ENCODE assay signal across 17 cellular contexts in genomic region chr21:45764792-45765191, GRCh38.
DNase-seq lines count a peak whose midpoint lies in the region; ATAC-seq and TF ChIP-seq lines count a peak whose summit lies in the region.
"Had no signal": no experiment of that assay in that cellular context is flagged by ENCODE, and none has a peak within 500 bp of the region (broad histone marks: within the 10 kb centered on the region; RNA-seq: fewer than 3 reads in every experiment).

No MANE protein-coding gene starts in this region.

- peaks cover 0 to 29% of the 10 kb centered on the region in 2 donors for H3K4me1 ChIP-seq in naive thymus-derived CD4-positive, alpha-beta T cell (ENCODE audit: control insufficient read depth in 2 of 2, insufficient read depth in 2 of 2, low read length in 2 of 2)
- no peaks in the 10 kb centered on the region for H3K4me1 ChIP-seq in H9 (ENCODE audit: insufficient read depth, low read length)
- H3K4me1 ChIP-seq: Caco-2, Peyer's patch had no signal

- no peaks in the 10 kb centered on the region for H3K79me1 ChIP-seq in H9 (ENCODE audit: insufficient read depth, low read depth, low read length, poor library complexity, severe bottlenecking)

- H3K23ac ChIP-seq in H9 (ENCODE audit: insufficient read length, low read depth, low read length) = no peak overlapping the region

- H3K27ac ChIP-seq in CD4-positive, alpha-beta T cell (ENCODE audit: low read depth, low read length) = no peak overlapping the region
- H3K27ac ChIP-seq in naive thymus-derived CD4-positive, alpha-beta T cell (ENCODE audit: low read depth, low read length) = no peak overlapping the region
- no peak overlapping the region for H3K27ac ChIP-seq in H9 (ENCODE audit: insufficient read length, low read depth, low read length)
- H3K27ac ChIP-seq: C4-2B, KMS-11, Peyer's patch had no signal

- H2AK5ac ChIP-seq in H9 (ENCODE audit: insufficient read length, low read length) = no peak overlapping the region

- H3K56ac ChIP-seq in H9 (ENCODE audit: insufficient read length, low read depth, low read length) = no peak overlapping the region

- POLR2A ChIA-PET in activated CD4-positive, alpha-beta memory T cell treated with anti-CD3 and anti-CD28 coated beads, Interleukin-2, amount 10 ng/mL, durations not matched to agents 7 days and 5 days (lab: Charles Lee) = no interaction called here
- POLR2A ChIA-PET in activated CD4-positive, alpha-beta memory T cell treated with anti-CD3 and anti-CD28 coated beads for 36 hours (lab: Charles Lee) = no interaction called here
- POLR2A ChIA-PET in CD4-positive, alpha-beta T cell (lab: Charles Lee) = no interaction called here
- POLR2A ChIA-PET in naive thymus-derived CD4-positive, alpha-beta T cell (lab: Charles Lee) = no interaction called here

- H3K23me2 ChIP-seq in H9 (ENCODE audit: insufficient read length, low read depth, low read length, poor library complexity, severe bottlenecking) = no peaks in the 10 kb centered on the region

- H2AFZ ChIP-seq in H9 (ENCODE audit: low read length) = no peak overlapping the region

- H4K8ac ChIP-seq in H9 (replicated peaks; ENCODE audit: insufficient read length, low read depth, low read length) = no peak overlapping the region

- no peak overlapping the region for H3K4ac ChIP-seq in H9 (ENCODE audit: low read depth, low read length)

- no peak overlapping the region for H3K4me2 ChIP-seq in H9 (ENCODE audit: insufficient read depth, insufficient read length, low read length)
- H3K4me2 ChIP-seq: KMS-11 had no signal

- no peak overlapping the region for H3K4me3 Mint-ChIP-seq in activated CD4-positive, alpha-beta memory T cell treated with anti-CD3 and anti-CD28 coated beads, Interleukin-2, amount 10 ng/mL, durations not matched to agents 7 days and 5 days
- no peak overlapping the region for H3K4me3 Mint-ChIP-seq in activated CD4-positive, alpha-beta memory T cell treated with anti-CD3 and anti-CD28 coated beads for 36 hours
- no peak overlapping the region for H3K4me3 Mint-ChIP-seq in CD4-positive, alpha-beta T cell
- no peak overlapping the region for H3K4me3 Mint-ChIP-seq in naive thymus-derived CD4-positive, alpha-beta T cell
- no peak overlapping the region for H3K4me3 Mint-ChIP-seq in H9

- H3K27me3 Mint-ChIP-seq in activated CD4-positive, alpha-beta memory T cell treated with anti-CD3 and anti-CD28 coated beads, Interleukin-2, amount 10 ng/mL, durations not matched to agents 7 days and 5 days = no peaks in the 10 kb centered on the region
- no peaks in the 10 kb centered on the region for H3K27me3 Mint-ChIP-seq in activated CD4-positive, alpha-beta memory T cell treated with anti-CD3 and anti-CD28 coated beads for 36 hours
- H3K27me3 Mint-ChIP-seq in CD4-positive, alpha-beta T cell = no peaks in the 10 kb centered on the region
- peaks cover 0 to 5% (median 0%) of the 10 kb centered on the region in 5 donors for H3K27me3 Mint-ChIP-seq in naive thymus-derived CD4-positive, alpha-beta T cell
- no peaks in the 10 kb centered on the region for H3K27me3 Mint-ChIP-seq in H9 (ENCODE audit: low read depth)

- H3K4me3 ChIP-seq in naive thymus-derived CD4-positive, alpha-beta T cell (ENCODE audit: low read length) = no peak overlapping the region
- H3K4me3 ChIP-seq: Peyer's patch had no signal

- no peaks in the 10 kb centered on the region for H3K27me3 ChIP-seq in CD4-positive, alpha-beta T cell (ENCODE audit: control insufficient read depth, insufficient read depth, low read length)
- H3K27me3 ChIP-seq in naive thymus-derived CD4-positive, alpha-beta T cell (ENCODE audit: control insufficient read depth in 2 of 2, insufficient read depth in 2 of 2, low read length in 2 of 2) = no peaks in the 10 kb centered on the region
- no peaks in the 10 kb centered on the region for H3K27me3 ChIP-seq in H9 (ENCODE audit: insufficient read depth, low read length)
- H3K27me3 ChIP-seq: Peyer's patch had no signal

- peaks cover 5% of the 10 kb centered on the region for H3K36me3 Mint-ChIP-seq in activated CD4-positive, alpha-beta memory T cell treated with anti-CD3 and anti-CD28 coated beads, Interleukin-2, amount 10 ng/mL, durations not matched to agents 7 days and 5 days (ENCODE audit: low read depth)
- no peaks in the 10 kb centered on the region for H3K36me3 Mint-ChIP-seq in activated CD4-positive, alpha-beta memory T cell treated with anti-CD3 and anti-CD28 coated beads for 36 hours
- no peaks in the 10 kb centered on the region for H3K36me3 Mint-ChIP-seq in CD4-positive, alpha-beta T cell (ENCODE audit: low read depth)
- peaks cover 0 to 11% (median 8%) of the 10 kb centered on the region in 5 donors for H3K36me3 Mint-ChIP-seq in naive thymus-derived CD4-positive, alpha-beta T cell
- H3K36me3 Mint-ChIP-seq in H9 (ENCODE audit: insufficient read depth in 1 of 3, low read depth in 3 of 3) = no peaks in the 10 kb centered on the region; a peak in 1 of 7 replicates

- no peak overlapping the region for H3T11ph ChIP-seq in H9 (ENCODE audit: low read length)

- H3K9ac ChIP-seq in H9 (ENCODE audit: extremely low read depth, insufficient read length, low read length) = no peak overlapping the region
- H3K9ac ChIP-seq: KMS-11 had no signal

- H3K9me3 Mint-ChIP-seq in activated CD4-positive, alpha-beta memory T cell treated with anti-CD3 and anti-CD28 coated beads, Interleukin-2, amount 10 ng/mL, durations not matched to agents 7 days and 5 days = no peaks in the 10 kb centered on the region
- no peaks in the 10 kb centered on the region for H3K9me3 Mint-ChIP-seq in activated CD4-positive, alpha-beta memory T cell treated with anti-CD3 and anti-CD28 coated beads for 36 hours
- no peaks in the 10 kb centered on the region for H3K9me3 Mint-ChIP-seq in CD4-positive, alpha-beta T cell
- H3K9me3 Mint-ChIP-seq in naive thymus-derived CD4-positive, alpha-beta T cell = no peaks in the 10 kb centered on the region
- no peaks in the 10 kb centered on the region for H3K9me3 Mint-ChIP-seq in H9

- no peak overlapping the region for H4K5ac ChIP-seq in H9 (ENCODE audit: insufficient read length, low read depth, low read length)

- intact Hi-C loops in activated CD4-positive, alpha-beta memory T cell treated with anti-CD3 and anti-CD28 coated beads for 36 hours (cut with micrococcal nuclease) = no loop called here
- intact Hi-C loops in CD4-positive, alpha-beta T cell (cut with DNase I, micrococcal nuclease) = loop anchor here in 1 of 2 experiments (10.0 kb wide), 3 partner anchors 50 to 150 kb away; partner anchors contain the start of gene PCBP3
- intact Hi-C loops in naive thymus-derived CD4-positive, alpha-beta T cell (cut with micrococcal nuclease) = loop anchor here (5.0 kb wide), 4 partner anchors 53 to 212 kb away; no protein-coding TSS in a partner anchor

- H2BK120ac ChIP-seq in H9 (ENCODE audit: low read depth, low read length, poor library complexity, severe bottlenecking) = no peak overlapping the region

- TF ChIP-seq CTCF in CD4-positive, alpha-beta T cell (IDR thresholded peaks at IDR 0.05) = no peak
- no peak for TF ChIP-seq CTCF in H9 (conservative IDR thresholded peaks at IDR 0.05)

- no peaks in the 10 kb centered on the region for H3K9me3 ChIP-seq in CD4-positive, alpha-beta T cell (ENCODE audit: control insufficient read depth, low read length)
- H3K9me3 ChIP-seq in naive thymus-derived CD4-positive, alpha-beta T cell (ENCODE audit: control insufficient read depth in 2 of 3, low read length in 3 of 3) = no peaks in the 10 kb centered on the region
- no peaks in the 10 kb centered on the region for H3K9me3 ChIP-seq in H9 (ENCODE audit: control insufficient read depth, low read depth, low read length)
- H3K9me3 ChIP-seq: Caco-2, Peyer's patch had no signal

- no peak overlapping the region for H2BK15ac ChIP-seq in H9 (ENCODE audit: low read depth, low read length)

- peaks cover 31% of the 10 kb centered on the region for H3K4me1 Mint-ChIP-seq in activated CD4-positive, alpha-beta memory T cell treated with anti-CD3 and anti-CD28 coated beads, Interleukin-2, amount 10 ng/mL, durations not matched to agents 7 days and 5 days
- H3K4me1 Mint-ChIP-seq in activated CD4-positive, alpha-beta memory T cell treated with anti-CD3 and anti-CD28 coated beads for 36 hours (ENCODE audit: low read depth) = peaks cover 35% of the 10 kb centered on the region
- peaks cover 42% of the 10 kb centered on the region for H3K4me1 Mint-ChIP-seq in CD4-positive, alpha-beta T cell (ENCODE audit: low read depth)
- peaks cover 15 to 43% (median 37%) of the 10 kb centered on the region in 7 donors for H3K4me1 Mint-ChIP-seq in naive thymus-derived CD4-positive, alpha-beta T cell
- H3K4me1 Mint-ChIP-seq in H9 = no peaks in the 10 kb centered on the region

- DNase-seq in activated CD4-positive, alpha-beta memory T cell treated with anti-CD3 and anti-CD28 coated beads, Interleukin-2, amount 10 ng/mL, durations not matched to agents 7 days and 5 days = no peak
- DNase-seq in activated CD4-positive, alpha-beta memory T cell treated with anti-CD3 and anti-CD28 coated beads for 36 hours = no peak
- no peak for DNase-seq in CD4-positive, alpha-beta T cell
- DNase-seq in NCI-H2227 (lab: John Stamatoyannopoulos, UW; ENCODE audit: unreplicated experiment) (peak; percentile 41), UCSD-AML1 (lab: John Stamatoyannopoulos, UW; ENCODE audit: unreplicated experiment) (no peak), H9 (no peak)
- no peak for DNase-seq in naive thymus-derived CD4-positive, alpha-beta T cell
- DNase-seq: Caco-2, DMS153, NCI-H1048, NCI-H146, NCI-H2081 treated with DMSO at 0.1 percent for 48 hours, NCI-H524, Peyer's patch had no signal

- H3K79me2 ChIP-seq in H9 (ENCODE audit: insufficient read depth, low read length) = no peaks in the 10 kb centered on the region

- no peak for ATAC-seq in CD4-positive, alpha-beta T cell (ENCODE audit: poor library complexity)
- ATAC-seq in naive thymus-derived CD4-positive, alpha-beta T cell = no peak
- ATAC-seq: Right ventricle myocardium inferior had no signal

- H3K18ac ChIP-seq in H9 (ENCODE audit: insufficient read length, low read depth, low read length) = no peak overlapping the region

- no peak overlapping the region for H2BK12ac ChIP-seq in H9 (ENCODE audit: insufficient read length, low read depth, low read length)

- peak overlapping the region; percentile 42 for H3K27ac Mint-ChIP-seq in activated CD4-positive, alpha-beta memory T cell treated with anti-CD3 and anti-CD28 coated beads, Interleukin-2, amount 10 ng/mL, durations not matched to agents 7 days and 5 days
- no peak overlapping the region for H3K27ac Mint-ChIP-seq in activated CD4-positive, alpha-beta memory T cell treated with anti-CD3 and anti-CD28 coated beads for 36 hours
- H3K27ac Mint-ChIP-seq in CD4-positive, alpha-beta T cell = peak overlapping the region; percentile 88
- H3K27ac Mint-ChIP-seq in naive thymus-derived CD4-positive, alpha-beta T cell = peak overlapping the region in 8 of 9 donors; percentile 57 to 96 (median 86)
- H3K27ac Mint-ChIP-seq in H9 = peak overlapping the region in 1 of 3 experiments; percentile 15; a peak in 1 of 7 replicates

- CTCF ChIA-PET in activated CD4-positive, alpha-beta memory T cell treated with anti-CD3 and anti-CD28 coated beads, Interleukin-2, amount 10 ng/mL, durations not matched to agents 7 days and 5 days (lab: Charles Lee) = no interaction called here
- CTCF ChIA-PET in activated CD4-positive, alpha-beta memory T cell treated with anti-CD3 and anti-CD28 coated beads for 36 hours (lab: Charles Lee) = no interaction called here
- CTCF ChIA-PET in CD4-positive, alpha-beta T cell (lab: Charles Lee) = no interaction called here
- CTCF ChIA-PET in naive thymus-derived CD4-positive, alpha-beta T cell (lab: Charles Lee) = no interaction called here

- no peak overlapping the region for H2BK5ac ChIP-seq in H9 (ENCODE audit: insufficient read length, low read length)

- H3K14ac ChIP-seq in H9 (ENCODE audit: insufficient read depth, low read length) = no peak overlapping the region

- no peaks in the 10 kb centered on the region for H4K20me1 ChIP-seq in H9 (ENCODE audit: control insufficient read depth, insufficient read depth, insufficient read length)

- WGBS in H9 (ENCODE audit: extremely low coverage, insufficient read length, low lambda C conversion rate) = no CpG with 5 or more reads among the region's 9 CpGs

- H4K91ac ChIP-seq in H9 (ENCODE audit: insufficient read length, low read depth, low read length) = no peak overlapping the region

- H3K36me3 ChIP-seq in naive thymus-derived CD4-positive, alpha-beta T cell (ENCODE audit: control insufficient read depth in 2 of 3, insufficient read depth in 3 of 3, low read length in 3 of 3) = no peaks in the 10 kb centered on the region
- H3K36me3 ChIP-seq: Peyer's patch had no signal

- H2BK20ac ChIP-seq in H9 (ENCODE audit: low read depth, low read length, poor library complexity, severe bottlenecking) = no peak overlapping the region
